In genomic region chr5:63145167-63145566, GRCh38 we compare ENCODE assay signal across 1 cellular context.
TF ChIP-seq lines count a peak whose summit lies in the region.

No MANE protein-coding gene starts in this region.

TF ChIP-seq in SK-N-SH, 30 proteins besides CTCF, POLR2A, EP300 and RAD21 (continued from another document):
- no peak for TF ChIP-seq REST (IDR thresholded peaks at IDR 0.05; ENCODE audit: low read depth, low read length)
- TF ChIP-seq TEAD4 (IDR thresholded peaks at IDR 0.05; ENCODE audit: borderline replicate concordance, insufficient read depth) = no peak
- no peak for TF ChIP-seq SIN3A (IDR thresholded peaks at IDR 0.05; ENCODE audit: borderline replicate concordance, low read depth, low read length)
- TF ChIP-seq, protein P1, sequence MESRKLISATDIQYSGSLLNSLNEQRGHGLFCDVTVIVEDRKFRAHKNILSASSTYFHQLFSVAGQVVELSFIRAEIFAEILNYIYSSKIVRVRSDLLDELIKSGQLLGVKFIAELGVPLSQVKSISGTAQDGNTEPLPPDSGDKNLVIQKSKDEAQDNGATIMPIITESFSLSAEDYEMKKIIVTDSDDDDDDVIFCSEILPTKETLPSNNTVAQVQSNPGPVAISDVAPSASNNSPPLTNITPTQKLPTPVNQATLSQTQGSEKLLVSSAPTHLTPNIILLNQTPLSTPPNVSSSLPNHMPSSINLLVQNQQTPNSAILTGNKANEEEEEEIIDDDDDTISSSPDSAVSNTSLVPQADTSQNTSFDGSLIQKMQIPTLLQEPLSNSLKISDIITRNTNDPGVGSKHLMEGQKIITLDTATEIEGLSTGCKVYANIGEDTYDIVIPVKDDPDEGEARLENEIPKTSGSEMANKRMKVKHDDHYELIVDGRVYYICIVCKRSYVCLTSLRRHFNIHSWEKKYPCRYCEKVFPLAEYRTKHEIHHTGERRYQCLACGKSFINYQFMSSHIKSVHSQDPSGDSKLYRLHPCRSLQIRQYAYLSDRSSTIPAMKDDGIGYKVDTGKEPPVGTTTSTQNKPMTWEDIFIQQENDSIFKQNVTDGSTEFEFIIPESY (IDR thresholded peaks at IDR 0.05; ENCODE audit: borderline replicate concordance, low read depth) = no peak
- TF ChIP-seq MEF2A (IDR thresholded peaks at IDR 0.05; ENCODE audit: borderline replicate concordance, low read depth) = no peak
- TF ChIP-seq ELF1 (IDR thresholded peaks at IDR 0.05) = no peak
- TF ChIP-seq FOXM1 (IDR thresholded peaks at IDR 0.05; ENCODE audit: low read depth) = no peak
- TF ChIP-seq GATA2 (CRISPR knock-in tag; IDR thresholded peaks at IDR 0.05) = no peak
- TF ChIP-seq, protein P2, sequence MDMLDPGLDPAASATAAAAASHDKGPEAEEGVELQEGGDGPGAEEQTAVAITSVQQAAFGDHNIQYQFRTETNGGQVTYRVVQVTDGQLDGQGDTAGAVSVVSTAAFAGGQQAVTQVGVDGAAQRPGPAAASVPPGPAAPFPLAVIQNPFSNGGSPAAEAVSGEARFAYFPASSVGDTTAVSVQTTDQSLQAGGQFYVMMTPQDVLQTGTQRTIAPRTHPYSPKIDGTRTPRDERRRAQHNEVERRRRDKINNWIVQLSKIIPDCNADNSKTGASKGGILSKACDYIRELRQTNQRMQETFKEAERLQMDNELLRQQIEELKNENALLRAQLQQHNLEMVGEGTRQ (IDR thresholded peaks at IDR 0.05; ENCODE audit: borderline replicate concordance, low read depth, low read length) = no peak
- no peak for TF ChIP-seq YY1 (IDR thresholded peaks at IDR 0.05; ENCODE audit: low read depth)
- no peak for TF ChIP-seq GABPA (IDR thresholded peaks at IDR 0.05; ENCODE audit: low read depth)
- TF ChIP-seq NFIC (IDR thresholded peaks at IDR 0.05; ENCODE audit: borderline replicate concordance) = peak; percentile 23; the same call in 1 of the 2 replicates
- no peak for TF ChIP-seq POLR2AphosphoS5 (IDR thresholded peaks at IDR 0.05; ENCODE audit: low read depth, low read length)
- TF ChIP-seq FOSL2 (IDR thresholded peaks at IDR 0.05; ENCODE audit: borderline replicate concordance, low read depth) = no peak; the same call in 1 of the 2 replicates
